Comparison of ENCODE assay signal across 21 cellular contexts in genomic region chr3:182597621-182598041, GRCh38.
DNase-seq lines count a peak whose midpoint lies in the region; ATAC-seq, FAIRE-seq and TF ChIP-seq lines count a peak whose summit lies in the region.
"Had no signal": no experiment of that assay in that cellular context is flagged by ENCODE, and none has a peak within 500 bp of the region (broad histone marks: within the 10 kb centered on the region; RNA-seq: fewer than 3 reads in every experiment).

No MANE protein-coding gene starts in this region.

- CTCF ChIA-PET in Calu3 (lab: Charles Lee) = interaction anchor here (0.7 to 1.3 kb wide), 2 partner anchors 8 to 13 kb away, joined by 3 to 10 read pairs; no protein-coding TSS in a partner anchor
- CTCF ChIA-PET in H1 (lab: Charles Lee; ENCODE audit: partially characterized antibody) = no interaction called here

- 97% methylated on average over 3 of the region's 3 CpGs; no CpG with 5 or more reads in 1 of the 2 experiments for WGBS in H1 (ENCODE audit: extremely low coverage in 1 of 2, insufficient coverage in 1 of 2, insufficient read length in 1 of 2, insufficient replicate concordance in 2 of 2, low coverage in 1 of 2, low lambda C conversion rate in 2 of 2, missing lambda C conversion rate in 1 of 2), 2 experiments
- 43% methylated on average over 3 of the region's 3 CpGs for WGBS in right lobe of liver (ENCODE audit: insufficient coverage, low coverage, low lambda C conversion rate, missing lambda C conversion rate)
- 66 to 80% (median 68%) methylated on average over 3 of the region's 3 CpGs for WGBS in ovary, 3 donors

- peaks cover 28% of the 10 kb centered on the region for H3K4me1 Mint-ChIP-seq in Calu3 (ENCODE audit: low read depth, unreplicated experiment)
- H3K4me1 Mint-ChIP-seq: CD8-positive, alpha-beta memory T cell had no signal

- H3K27ac ChIP-seq in H1 (ENCODE audit: low read depth, low read length) (no peak overlapping the region), right lobe of liver (no peak overlapping the region), ovary (no peak overlapping the region)
- H3K27ac ChIP-seq: KMS-11, neutrophil, right atrium auricular region, tibial nerve had no signal

- POLR2A ChIA-PET in H1 (lab: Charles Lee; ENCODE audit: partially characterized antibody) = no interaction called here

- H3K9me3 Mint-ChIP-seq in Calu3 (ENCODE audit: low read depth, unreplicated experiment) = no peaks in the 10 kb centered on the region
- H3K9me3 Mint-ChIP-seq: CD8-positive, alpha-beta memory T cell had no signal

- no peak for TF ChIP-seq EP300 in H1 (IDR thresholded peaks at IDR 0.05; ENCODE audit: borderline replicate concordance in 1 of 2, low read depth in 2 of 2, low read length in 2 of 2)
- TF ChIP-seq EP300 in ovary (IDR thresholded peaks at IDR 0.05) = no peak

- H4K91ac ChIP-seq in H1 (replicated peaks; ENCODE audit: insufficient read length, low read length) = no peak overlapping the region

- H4K8ac ChIP-seq in H1 (ENCODE audit: extremely low read depth, insufficient read depth, low read length) = no peak overlapping the region

- H3K4ac ChIP-seq in H1 (replicated peaks; ENCODE audit: insufficient read length, low read depth, low read length) = no peak overlapping the region

- TF ChIP-seq CTCF in Calu3 (IDR thresholded peaks at IDR 0.05; ENCODE audit: unreplicated experiment) = no peak
- no peak for TF ChIP-seq CTCF in H1 (IDR thresholded peaks at IDR 0.05; ENCODE audit: control extremely low read depth in 1 of 3, insufficient read depth in 1 of 3, low read depth in 1 of 3, low read length in 3 of 3)
- TF ChIP-seq CTCF in right lobe of liver (IDR thresholded peaks at IDR 0.05) = no peak
- no peak for TF ChIP-seq CTCF in ovary (IDR thresholded peaks at IDR 0.05)

- H3K27me3 ChIP-seq in H1 (replicated peaks in 1 of 4; ENCODE audit: control insufficient read depth in 3 of 4, extremely low read depth in 1 of 4, insufficient read depth in 3 of 4, low read length in 3 of 4) = no peaks in the 10 kb centered on the region
- no peaks in the 10 kb centered on the region for H3K27me3 ChIP-seq in right lobe of liver
- no peaks in the 10 kb centered on the region for H3K27me3 ChIP-seq in ovary
- H3K27me3 ChIP-seq: neutrophil, right atrium auricular region, tibial nerve had no signal

- no peak for TF ChIP-seq POLR2A in H1 (IDR thresholded peaks at IDR 0.05; ENCODE audit: control extremely low read depth in 1 of 2, low read depth in 2 of 2, low read length in 2 of 2)
- TF ChIP-seq POLR2A in right lobe of liver (IDR thresholded peaks at IDR 0.05) = no peak
- no peak for TF ChIP-seq POLR2A in ovary (IDR thresholded peaks at IDR 0.05)

- H3K23me2 ChIP-seq in H1 (ENCODE audit: low read depth, low read length) = no peaks in the 10 kb centered on the region

- no peaks in the 10 kb centered on the region for H4K20me1 ChIP-seq in H1 (replicated peaks in 1 of 2; ENCODE audit: control insufficient read depth in 1 of 2, insufficient read depth in 2 of 2, low read length in 2 of 2)

- H3K27me3 Mint-ChIP-seq in Calu3 (ENCODE audit: unreplicated experiment) = no peaks in the 10 kb centered on the region

- peak; percentile 19 for FAIRE-seq in H1 (lab: Jason Lieb, UNC)
- FAIRE-seq: GM19239 had no signal

- no peak overlapping the region for H3K9ac ChIP-seq in H1 (replicated peaks in 1 of 4; ENCODE audit: extremely low read depth in 1 of 4, low read depth in 3 of 4, low read length in 3 of 4)
- H3K9ac ChIP-seq: KMS-11 had no signal

- no peak overlapping the region for H3K56ac ChIP-seq in H1 (replicated peaks; ENCODE audit: insufficient read length, low read depth, low read length)

- no peaks in the 10 kb centered on the region for H3K79me1 ChIP-seq in H1 (ENCODE audit: low read depth, low read length)

- H2BK12ac ChIP-seq in H1 (ENCODE audit: low read depth, low read length) = no peak overlapping the region

- no peak for TF ChIP-seq RAD21 in H1 (IDR thresholded peaks at IDR 0.05 in 1 of 2, conservative IDR thresholded peaks at IDR 0.05 in 1 of 2; ENCODE audit: low read depth in 2 of 2, low read length in 2 of 2)

- H3K4me3 Mint-ChIP-seq in Calu3 (ENCODE audit: low read depth, unreplicated experiment) = no peak overlapping the region
- H3K4me3 Mint-ChIP-seq: CD8-positive, alpha-beta memory T cell had no signal

- no peak overlapping the region for H2BK5ac ChIP-seq in H1 (ENCODE audit: low read depth, low read length)

- H3K36me3 Mint-ChIP-seq in Calu3 (ENCODE audit: insufficient read depth, unreplicated experiment) = no peaks in the 10 kb centered on the region
- H3K36me3 Mint-ChIP-seq: CD8-positive, alpha-beta memory T cell had no signal

- H3K27ac Mint-ChIP-seq in Calu3 (ENCODE audit: unreplicated experiment) = peak overlapping the region; percentile 35

- H3K4me2 ChIP-seq in H1 (ENCODE audit: insufficient read depth in 1 of 2, low read depth in 2 of 2, low read length in 2 of 2) = no peak overlapping the region
- H3K4me2 ChIP-seq: KMS-11 had no signal

- H3K9me3 ChIP-seq in H1 (ENCODE audit: insufficient read depth in 2 of 2, low read depth in 1 of 2, low read length in 1 of 2) (no peaks in the 10 kb centered on the region), right lobe of liver (no peaks in the 10 kb centered on the region), ovary (no peaks in the 10 kb centered on the region)
- H3K9me3 ChIP-seq: neutrophil, right atrium auricular region, tibial nerve had no signal

- BruUV-seq in Calu3 (replicated peaks; lab: Mats Ljungman, UMichigan) = no TSS peak

- H3K23ac ChIP-seq in H1 (ENCODE audit: insufficient read length) = no peak overlapping the region

- H2BK20ac ChIP-seq in H1 (ENCODE audit: low read length) = no peak overlapping the region

- H4K5ac ChIP-seq in H1 (ENCODE audit: insufficient read length, low read depth, low read length) = no peak overlapping the region

- H3K79me2 ChIP-seq in H1 (ENCODE audit: control insufficient read depth in 1 of 2, insufficient read depth in 2 of 2, low read length in 2 of 2) = no peaks in the 10 kb centered on the region

- H2BK15ac ChIP-seq in H1 (ENCODE audit: low read length) = no peak overlapping the region

- peak; percentile 48 for DNase-seq in Calu3
- peak; percentile 67 for DNase-seq in NCI-H226
- no peak for DNase-seq in H1 (ENCODE audit: low read depth in 1 of 2, low spot score in 2 of 2)
- DNase-seq in right lobe of liver = no peak
- no peak for DNase-seq in ACHN
- no peak for DNase-seq in ovary
- no peak for DNase-seq in OCI-M1 (lab: John Stamatoyannopoulos, UW)
- DNase-seq: activated CD4-positive, alpha-beta T cell treated with anti-CD3 and anti-CD28 coated beads for 4 hours; activated effector memory CD4-positive, alpha-beta T cell treated with anti-CD3 and anti-CD28 coated beads, Interleukin-2, amount 50 U/mL, for 16 hours; CD8-positive, alpha-beta memory T cell; HCEC 1CT; left cardiac atrium; stimulated activated naive CD4-positive, alpha-beta T cell treated with Interleukin-2 at 50 U/mL for 16 hours; T1000 had no signal

- no peak overlapping the region for H3K4me3 ChIP-seq in H1 (ENCODE audit: extremely low read depth in 1 of 4, insufficient read depth in 2 of 4, low read depth in 3 of 4, low read length in 4 of 4)
- no peak overlapping the region for H3K4me3 ChIP-seq in right lobe of liver
- H3K4me3 ChIP-seq in ovary = no peak overlapping the region
- H3K4me3 ChIP-seq: right atrium auricular region, tibial nerve had no signal

- no peak overlapping the region for H2AFZ ChIP-seq in H1 (ENCODE audit: low read length)

- H3K4me1 ChIP-seq in H1 (replicated peaks in 1 of 4; ENCODE audit: control insufficient read depth in 3 of 4, insufficient read depth in 4 of 4, low read length in 3 of 4) (no peaks in the 10 kb centered on the region), right lobe of liver (peaks cover 0 to 8% (median 0%) of the 10 kb centered on the region in 4 donors), ovary (ENCODE audit: insufficient read depth) (no peaks in the 10 kb centered on the region)
- H3K4me1 ChIP-seq: right atrium auricular region, tibial nerve had no signal

- no peak overlapping the region for H2BK120ac ChIP-seq in H1 (replicated peaks; ENCODE audit: low read depth, low read length)

- intact Hi-C loops in Calu3 (cut with micrococcal nuclease; ENCODE audit: unreplicated experiment) (no loop called here), right lobe of liver (cut with DNase I) (no loop called here), ovary (cut with DNase I) (no loop called here)

- in situ Hi-C loops in ACHN (cut with HindIII; ENCODE audit: low pct_ligation_motif_present, low pct_unique_long_range_greater_than_20kb, low sequenced_read_pairs) = no loop called here

- H2AK5ac ChIP-seq in H1 (ENCODE audit: low read depth, low read length) = no peak overlapping the region

- H3K14ac ChIP-seq in H1 (ENCODE audit: insufficient read length) = no peak overlapping the region

- H3K18ac ChIP-seq in H1 (ENCODE audit: extremely low read depth, low read length) = no peak overlapping the region

- ATAC-seq in right lobe of liver = peak; percentile 21 to 94 (median 84)
- no peak for ATAC-seq in HG02938 (IDR thresholded peaks at IDR 0.05; ENCODE audit: unreplicated experiment)
- ATAC-seq: left cardiac atrium, SK-N-SH treated with all-trans-retinoic acid at 6 μM for 48 hours had no signal

- H3K36me3 ChIP-seq in H1 (ENCODE audit: control insufficient read depth in 2 of 4, insufficient read depth in 4 of 4, low read length in 3 of 4) (no peaks in the 10 kb centered on the region), right lobe of liver (no peaks in the 10 kb centered on the region), ovary (no peaks in the 10 kb centered on the region)
- H3K36me3 ChIP-seq: neutrophil, right atrium auricular region, tibial nerve had no signal

TF ChIP-seq in H1, 55 proteins besides CTCF, POLR2A, EP300 and RAD21 (continues in another document):
- no peak for TF ChIP-seq MAFK (IDR thresholded peaks at IDR 0.05; ENCODE audit: low read depth, low read length)

Comparison
In these comparisons a context has a peak if more than half of its experiments do, and no peak if none do; other contexts are left out.
1. DNase-seq: peak in Calu3 (single experiment) and NCI-H226 (single experiment); none in H1 (0 of 2), right lobe of liver (0 of 3), ACHN (single experiment), ovary (0 of 5) and OCI-M1 (single experiment).